Comparison of ENCODE assay signal across 8 cellular contexts in the genomic region with DNA sequence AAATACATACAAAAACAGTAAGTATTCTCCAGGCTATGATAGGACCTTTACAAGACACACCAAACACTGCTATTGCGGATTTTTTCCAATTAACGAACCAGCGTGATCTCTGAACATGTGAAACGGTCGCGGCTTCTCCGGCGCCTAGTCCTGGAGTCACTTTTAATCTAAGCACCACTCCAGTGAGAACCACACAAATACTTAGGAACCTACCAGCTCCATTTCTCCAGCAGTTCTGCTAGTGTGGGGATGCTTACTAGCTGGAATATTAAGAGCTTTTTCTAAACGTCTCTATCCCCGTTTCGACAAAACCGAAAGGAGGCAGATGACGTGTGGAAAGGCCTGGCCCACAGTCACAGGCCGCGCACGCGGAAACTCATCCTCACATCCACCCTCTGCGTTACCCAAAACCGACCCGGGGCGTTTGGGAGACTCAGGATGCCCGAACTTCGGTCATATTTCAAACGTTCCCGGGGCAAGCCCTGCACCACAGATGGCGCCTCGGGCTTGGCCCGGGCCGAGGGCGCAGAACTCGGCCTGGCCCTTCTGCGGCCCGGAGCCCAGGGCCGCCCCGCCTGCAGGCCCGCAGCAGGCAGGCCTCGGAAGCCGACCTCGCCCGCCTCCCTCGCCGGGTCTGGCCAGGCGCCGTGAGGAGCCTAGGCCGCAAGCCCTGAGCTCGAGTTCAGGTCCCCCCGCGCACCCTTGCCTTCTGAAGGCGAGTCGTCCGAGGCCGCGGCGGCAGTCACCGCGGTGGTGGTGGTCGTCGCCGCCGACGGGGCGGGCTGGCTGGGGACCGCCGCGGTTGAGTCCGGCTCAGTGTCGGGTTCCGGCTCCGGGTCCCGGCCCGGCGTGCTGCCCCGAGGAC. TPM values are rescaled to one million over a fixed set of nuclear protein-coding genes. Genes with fewer than 3 reads are reported as not detected.
DNase-seq lines count a peak whose midpoint lies in the region; ATAC-seq and TF ChIP-seq lines count a peak whose summit lies in the region.

No MANE protein-coding gene starts in this region.

- no peak for TF ChIP-seq POLR2A in heart left ventricle (IDR thresholded peaks at IDR 0.05)

- ATAC-seq in GM19463 (IDR thresholded peaks at IDR 0.05; ENCODE audit: unreplicated experiment) (peak; percentile 27), SK-N-SH treated with all-trans-retinoic acid at 6 μM for 48 hours (peak; percentile 18), heart left ventricle (peak in 3 of 4 donors; percentile 6 to 44 (median 35))

- H3K4me1 Mint-ChIP-seq in Caco-2 (ENCODE audit: low read depth, unreplicated experiment) (peaks cover 15% of the 10 kb centered on the region), type B pancreatic cell (ENCODE audit: unreplicated experiment) (peaks cover 9% of the 10 kb centered on the region)

- H3K27me3 ChIP-seq in Caco-2 (replicated peaks; ENCODE audit: control insufficient read depth, insufficient read depth, low read length) (no peaks in the 10 kb centered on the region), HL-60 (ENCODE audit: insufficient read depth, poor library complexity, severe bottlenecking) (no peaks in the 10 kb centered on the region), heart left ventricle (no peaks in the 10 kb centered on the region)

- CTCF ChIA-PET in Caco-2 (lab: Charles Lee) = no interaction called here

- H3K4me3 ChIP-seq in Caco-2 (ENCODE audit: low read depth, low read length) (peak overlapping the region; percentile 63), HL-60 (replicated peaks; ENCODE audit: insufficient read depth, low read length) (peak overlapping the region; percentile 78), heart left ventricle (peak overlapping the region; percentile 63 to 99 (median 86))

- WGBS in heart left ventricle, 4 donors = 0 to 1% (median 1%) methylated on average over 33 to 73 of the region's 73 CpGs

- H3K27ac Mint-ChIP-seq in Caco-2 (ENCODE audit: unreplicated experiment) (peak overlapping the region; percentile 100), type B pancreatic cell (peak overlapping the region; percentile 98)

- DNase-seq in Caco-2 (peak; percentile 50 to 67), HL-60 (ENCODE audit: low read depth in 1 of 2, low spot score in 1 of 2) (peak in 1 of 2 experiments; percentile 59), heart left ventricle (peak; percentile 69 to 81 (median 74)), posterior vena cava (ENCODE audit: low spot score) (peak; percentile 90), type B pancreatic cell (ENCODE audit: extremely low spot score, unreplicated experiment) (peak; percentile 71)
- peak; percentile 53 for DNase-seq in activated naive CD8-positive, alpha-beta T cell treated with anti-CD3 and anti-CD28 coated beads, Interleukin-2, amount 50 U/mL, for 16 hours (ENCODE audit: low read depth, low spot score)

- TF ChIP-seq CTCF in Caco-2 (IDR thresholded peaks at IDR 0.05; ENCODE audit: insufficient read depth in 1 of 2, low read depth in 1 of 2, low read length in 1 of 2, severe bottlenecking in 1 of 2, unreplicated experiment in 1 of 2) = no peak
- TF ChIP-seq CTCF in HL-60 (IDR thresholded peaks at IDR 0.05; ENCODE audit: insufficient read depth, low read length) = no peak
- TF ChIP-seq CTCF in heart left ventricle (IDR thresholded peaks at IDR 0.05) = no peak
- TF ChIP-seq CTCF in type B pancreatic cell (conservative IDR thresholded peaks at IDR 0.05) = no peak

- H3K9me3 Mint-ChIP-seq in Caco-2 (ENCODE audit: unreplicated experiment) (no peaks in the 10 kb centered on the region), type B pancreatic cell (no peaks in the 10 kb centered on the region)

- POLR2A ChIA-PET in Caco-2 (lab: Charles Lee) = interaction anchor here (0.6 to 0.7 kb wide), 3 partner anchors 10 to 1406 kb away, joined by 3 to 4 read pairs (median 4); no protein-coding TSS in a partner anchor

- H3K27ac ChIP-seq in HL-60 (replicated peaks) (peak overlapping the region; percentile 86), heart left ventricle (peak overlapping the region; percentile 90 to 100 (median 98))

- H3K27me3 Mint-ChIP-seq in Caco-2 (ENCODE audit: insufficient read depth, unreplicated experiment) = no peaks in the 10 kb centered on the region
- no peaks in the 10 kb centered on the region for H3K27me3 Mint-ChIP-seq in type B pancreatic cell

- intact Hi-C loops in Caco-2 (cut with micrococcal nuclease; ENCODE audit: unreplicated experiment) = loop anchor here (1.0 to 5.0 kb wide), 3 partner anchors 82 to 339 kb away; a partner anchor contains a TSS
- intact Hi-C loops in heart left ventricle (cut with DNase I) = loop anchor here in 4 of 10 donors (2.0 to 10.0 kb wide), 5 partner anchors 36 to 124 kb away; a partner anchor contains a TSS
- intact Hi-C loops in posterior vena cava (cut with DNase I) = no loop called here

- peaks cover 56% of the 10 kb centered on the region for H3K36me3 Mint-ChIP-seq in Caco-2 (ENCODE audit: insufficient read depth, unreplicated experiment)
- H3K36me3 Mint-ChIP-seq in type B pancreatic cell = peaks cover 11% of the 10 kb centered on the region

- H3K36me3 ChIP-seq in Caco-2 (ENCODE audit: control insufficient read depth, insufficient read depth, low read length) (no peaks in the 10 kb centered on the region), heart left ventricle (peaks cover 0 to 37% (median 33%) of the 10 kb centered on the region in 9 donors)

- no peaks in the 10 kb centered on the region for H3K9me3 ChIP-seq in Caco-2
- H3K9me3 ChIP-seq in heart left ventricle = no peaks in the 10 kb centered on the region

- H3K4me3 Mint-ChIP-seq in Caco-2 (ENCODE audit: unreplicated experiment) (peak overlapping the region; percentile 80), type B pancreatic cell (peak overlapping the region; percentile 94)

- BruUV-seq in Caco-2 (replicated peaks; lab: Mats Ljungman, UMichigan) = TSS peak; percentile 38

- H3K4me1 ChIP-seq in Caco-2 = peaks cover 6% of the 10 kb centered on the region; the same call in 1 of the 2 replicates
- peaks cover 0 to 39% (median 24%) of the 10 kb centered on the region in 12 donors for H3K4me1 ChIP-seq in heart left ventricle

TF ChIP-seq in SK-N-SH treated with all-trans-retinoic acid at 6 μM for 48 hours, 23 proteins besides CTCF, POLR2A, EP300 and RAD21:
- TF ChIP-seq TCF4 (CRISPR knock-in tag; IDR thresholded peaks at IDR 0.05; ENCODE audit: borderline replicate concordance) (no peak), SNAI2 (CRISPR knock-in tag; IDR thresholded peaks at IDR 0.05) (no peak)

RNA-seq across cellular contexts. Expression of a gene that starts 0.5 kb away (rescaled TPM):
- 104 and 112 TPM in 2 replicates for total RNA-seq in Caco-2 (2022)
- total RNA-seq in heart left ventricle = 10 to 100 TPM; 24.4 to 56.9 (median 42.5) TPM
- 10 to 100 TPM; 20.1 to 41.6 TPM for polyA plus RNA-seq in heart left ventricle
- 10 to 100 TPM; 76.0 to 76.6 TPM for total RNA-seq in posterior vena cava
- total RNA-seq in type B pancreatic cell (ENCODE audit: low replicate concordance) = 93.4 and 120 TPM in 2 replicates

RNA-seq across cellular contexts. Expression of a gene that starts 51.4 kb away (rescaled TPM):
- total RNA-seq in Caco-2 (2022) = 2.9 and 3.4 TPM in 2 replicates
- total RNA-seq in heart left ventricle = 1 to 10 TPM in 1 of 9 donors, under 1 TPM in 2, not detected in 6; 0.37 to 1.4 (median 0.40) TPM
- under 1 TPM; 0.03 to 0.19 TPM for polyA plus RNA-seq in heart left ventricle
- total RNA-seq in posterior vena cava = under 1 TPM; 0.48 to 0.79 TPM
- total RNA-seq in type B pancreatic cell (ENCODE audit: low replicate concordance) = 5.8 and 5.9 TPM in 2 replicates
